ENCODE assay signal across 10 cellular contexts in the genomic region with DNA sequence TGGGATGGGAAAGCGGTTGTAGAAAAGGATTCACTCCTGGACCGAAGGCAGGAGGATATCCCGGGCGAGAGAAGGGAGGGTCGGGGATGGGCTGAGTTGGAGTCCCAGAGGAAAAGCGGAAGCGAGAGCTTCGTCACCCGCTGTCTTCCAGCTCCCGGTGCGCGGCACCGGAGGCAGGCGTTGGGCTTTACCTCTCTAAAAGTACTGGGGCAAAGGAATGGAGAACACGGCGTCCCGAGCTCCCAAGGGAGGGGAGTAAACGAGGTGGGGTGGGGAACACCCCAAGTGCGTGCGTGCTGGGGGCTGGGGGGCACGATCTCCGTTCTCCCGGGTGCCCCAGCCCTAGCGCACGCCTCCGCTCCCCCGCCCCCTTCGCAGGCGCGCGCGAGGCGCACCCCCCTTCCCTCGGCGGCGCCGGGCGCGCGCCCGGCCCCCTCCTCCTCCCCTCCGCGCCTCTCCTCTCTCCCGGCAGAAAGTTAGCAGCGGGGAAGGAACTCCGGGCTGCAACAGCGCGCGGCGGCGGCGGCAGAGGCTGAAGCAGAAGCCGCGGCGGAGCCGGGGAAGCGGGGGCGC. TPM values are rescaled to one million over a fixed set of nuclear protein-coding genes. Genes with fewer than 3 reads are reported as not detected.
A peak's percentile ranks its signal among the peaks of the same experiment; 100 is the strongest.
DNase-seq lines count a peak whose midpoint lies in the region; ATAC-seq, FAIRE-seq and TF ChIP-seq lines count a peak whose summit lies in the region.
"Had no signal": no experiment of that assay in that cellular context is flagged by ENCODE, and none has a peak within 500 bp of the region (broad histone marks: within the 10 kb centered on the region; RNA-seq: fewer than 3 reads in every experiment).

A gene (plus strand): TSS at position 441 of the 573 bp plus-strand sequence.

- TF ChIP-seq EP300 in HepG2 (IDR thresholded peaks at IDR 0.05; ENCODE audit: low read depth in 2 of 2, low read length in 2 of 2) (no peak), HepG2 (CRISPR knock-in tag; IDR thresholded peaks at IDR 0.05; ENCODE audit: borderline replicate concordance) (no peak)

- H3K9me3 Mint-ChIP-seq in MCF 10A (ENCODE audit: unreplicated experiment), result peaks cover 49% of the 10 kb centered on the region

- H3K27me3 ChIP-seq in breast epithelium (peaks cover 5 to 50% of the 10 kb centered on the region in 2 donors), WERI-Rb-1 (ENCODE audit: insufficient read depth, low read depth, severe bottlenecking) (no peaks in the 10 kb centered on the region), HepG2 (ENCODE audit: control insufficient read depth in 1 of 2, insufficient read depth in 2 of 2, low read length in 2 of 2) (peaks cover 14 to 64% of the 10 kb centered on the region in 2 experiments), thymus (ENCODE audit: control insufficient read depth, insufficient read depth) (peaks cover 58% of the 10 kb centered on the region)

- CTCF ChIA-PET in MCF 10A (lab: Yijun Ruan, JAX), result interaction anchor here (0.6 kb wide), 1 partner anchor 317 kb away, joined by 3 read pairs; no protein-coding TSS in a partner anchor
- CTCF ChIA-PET in HepG2 (lab: Yijun Ruan, JAX; ENCODE audit: low intra/inter-chr PET ratio, low total read pairs), result no interaction called here

- no peaks in the 10 kb centered on the region for H4K20me1 ChIP-seq in HepG2 (ENCODE audit: insufficient read depth, low read length)

- BruUV-seq in MCF 10A (replicated peaks; lab: Mats Ljungman, UMichigan) (no TSS peak), HepG2 (replicated peaks; lab: Mats Ljungman, UMichigan) (no TSS peak)

- TF ChIP-seq POLR2A in breast epithelium (IDR thresholded peaks at IDR 0.05) (no peak), HepG2 (IDR thresholded peaks at IDR 0.05; ENCODE audit: insufficient read depth in 1 of 2, low read depth in 2 of 2, low read length in 2 of 2) (no peak)

- DNase-seq in breast epithelium (ENCODE audit: low spot score in 2 of 2) (no peak), MCF 10A (ENCODE audit: unreplicated experiment) (no peak), WERI-Rb-1 (peak; percentile 76), HepG2 (ENCODE audit: low spot score) (no peak), NCI-H2029 (lab: John Stamatoyannopoulos, UW) (no peak), GOT3 (lab: John Stamatoyannopoulos, UW) (no peak)
- DNase-seq: activated naive CD4-positive, alpha-beta T cell treated with anti-CD3 and anti-CD28 coated beads, Interleukin-2, amount 50 U/mL, for 16 hours had no signal

- peak within 1 kb of the TSS in 1 of 2 donors; percentile 25 for H3K27ac ChIP-seq in breast epithelium
- H3K27ac ChIP-seq in WERI-Rb-1, result peak within 1 kb of the TSS; percentile 87
- H3K27ac ChIP-seq in HepG2 (ENCODE audit: extremely low read length, insufficient read depth, low read length), result no peak within 1 kb of the TSS
- H3K27ac ChIP-seq in thymus (ENCODE audit: low read depth), result no peak within 1 kb of the TSS
- H3K27ac ChIP-seq: SJSA1 had no signal

- ATAC-seq in HepG2, result peak; percentile 45
- no peak for ATAC-seq in HG03432 (IDR thresholded peaks at IDR 0.05; ENCODE audit: unreplicated experiment)

- POLR2A ChIA-PET in MCF 10A (lab: Yijun Ruan, JAX) (no interaction called here), HepG2 (lab: Yijun Ruan, JAX) (no interaction called here)

- H3K27ac Mint-ChIP-seq in MCF 10A (ENCODE audit: low read depth, unreplicated experiment), result no peak within 1 kb of the TSS

- no peaks in the 10 kb centered on the region for H3K4me1 Mint-ChIP-seq in MCF 10A (ENCODE audit: insufficient read depth, unreplicated experiment)

- no peaks in the 10 kb centered on the region for H3K79me2 ChIP-seq in HepG2 (ENCODE audit: insufficient read depth, low read length)

- no peak within 1 kb of the TSS for H3K4me3 Mint-ChIP-seq in MCF 10A (ENCODE audit: unreplicated experiment)

- no peaks in the 10 kb centered on the region for H3K36me3 Mint-ChIP-seq in MCF 10A (ENCODE audit: insufficient read depth, unreplicated experiment)

- H3K4me1 ChIP-seq in breast epithelium (peaks cover 0 to 5% of the 10 kb centered on the region in 2 donors), HepG2 (ENCODE audit: insufficient read depth, low read length) (peaks cover 17% of the 10 kb centered on the region; the same call in 1 of the 2 replicates), thymus (ENCODE audit: control insufficient read depth, insufficient read depth, low read length) (no peaks in the 10 kb centered on the region)
- H3K4me1 ChIP-seq: SJSA1 had no signal

- H2AFZ ChIP-seq in HepG2 (ENCODE audit: low read length), result no peak within 1 kb of the TSS

- in situ Hi-C loops in HepG2 (cut with HindIII; ENCODE audit: extremely low pct_ligation_motif_present, low pct_unique_long_range_greater_than_20kb), result no loop called here

- no peak for TF ChIP-seq RAD21 in HepG2 (CRISPR knock-in tag; IDR thresholded peaks at IDR 0.05)

- H3K27me3 Mint-ChIP-seq in MCF 10A (ENCODE audit: insufficient read depth, unreplicated experiment), result no peaks in the 10 kb centered on the region

- WGBS in HepG2 (ENCODE audit: low lambda C conversion rate), result 21% methylated on average over 20 of the region's 58 CpGs
- WGBS in thymus, result 2% methylated on average over 55 of the region's 58 CpGs

- 0 out of 2 replicates have a peak within 1 kb of the TSS, but pooled peaks have one; percentile 45 for H3K4me2 ChIP-seq in HepG2 (ENCODE audit: low read depth, low read length)

- no peaks in the 10 kb centered on the region for H3K36me3 ChIP-seq in breast epithelium
- H3K36me3 ChIP-seq in WERI-Rb-1, result peaks cover 27% of the 10 kb centered on the region
- no peaks in the 10 kb centered on the region for H3K36me3 ChIP-seq in HepG2 (replicated peaks in 1 of 2; ENCODE audit: control insufficient read depth in 1 of 2, insufficient read depth in 2 of 2, low read length in 2 of 2)
- no peaks in the 10 kb centered on the region for H3K36me3 ChIP-seq in thymus (ENCODE audit: control insufficient read depth, insufficient read depth)
- H3K36me3 ChIP-seq: SJSA1 had no signal

- no peak for FAIRE-seq in HepG2 (lab: Jason Lieb, UNC)

- no peak for TF ChIP-seq CTCF in breast epithelium (IDR thresholded peaks at IDR 0.05)
- TF ChIP-seq CTCF in MCF 10A (IDR thresholded peaks at IDR 0.05; ENCODE audit: unreplicated experiment), result no peak
- TF ChIP-seq CTCF in WERI-Rb-1 (IDR thresholded peaks at IDR 0.05; ENCODE audit: low read depth, low read length), result no peak
- TF ChIP-seq CTCF in HepG2 (CRISPR knock-in tag; IDR thresholded peaks at IDR 0.05), result no peak

- H3K4me3 ChIP-seq in breast epithelium, result peak within 1 kb of the TSS in 2 of 3 donors; percentile 51 to 69
- H3K4me3 ChIP-seq in WERI-Rb-1 (ENCODE audit: low read depth, low read length), result peak within 1 kb of the TSS; percentile 63
- peak within 1 kb of the TSS in 2 of 3 experiments; percentile 17 to 43; a peak in 2 of 6 replicates for H3K4me3 ChIP-seq in HepG2 (replicated peaks in 1 of 3; ENCODE audit: insufficient read depth in 1 of 3, low read depth in 2 of 3, low read length in 3 of 3)
- peak within 1 kb of the TSS; percentile 31 for H3K4me3 ChIP-seq in thymus (ENCODE audit: low read length)
- H3K4me3 ChIP-seq: SJSA1 had no signal

- H3K9ac ChIP-seq in HepG2 (ENCODE audit: insufficient read depth, low read depth, low read length), result no peak within 1 kb of the TSS

- H3K9me3 ChIP-seq in breast epithelium, result no peaks in the 10 kb centered on the region
- H3K9me3 ChIP-seq in WERI-Rb-1 (ENCODE audit: severe bottlenecking), result no peaks in the 10 kb centered on the region
- no peaks in the 10 kb centered on the region for H3K9me3 ChIP-seq in HepG2 (ENCODE audit: low read length)
- H3K9me3 ChIP-seq in thymus (ENCODE audit: control insufficient read depth), result no peaks in the 10 kb centered on the region
- H3K9me3 ChIP-seq: SJSA1 had no signal

- intact Hi-C loops in breast epithelium (cut with DNase I; ENCODE audit: low total_unique reads) (no loop called here), MCF 10A (cut with micrococcal nuclease) (no loop called here), HepG2 (cut with micrococcal nuclease; ENCODE audit: unreplicated experiment) (loop anchor here (10.0 kb wide), 1 partner anchor 1457 kb away; no protein-coding TSS in a partner anchor)

TF ChIP-seq in HepG2, 621 proteins besides CTCF, POLR2A, EP300 and RAD21 (continues in another document):
- no peak for TF ChIP-seq MBD4 (IDR thresholded peaks at IDR 0.05; ENCODE audit: borderline replicate concordance, low read length)
- TF ChIP-seq ZNF382 (CRISPR knock-in tag; IDR thresholded peaks at IDR 0.05; ENCODE audit: borderline replicate concordance), result no peak
- TF ChIP-seq, protein P1, sequence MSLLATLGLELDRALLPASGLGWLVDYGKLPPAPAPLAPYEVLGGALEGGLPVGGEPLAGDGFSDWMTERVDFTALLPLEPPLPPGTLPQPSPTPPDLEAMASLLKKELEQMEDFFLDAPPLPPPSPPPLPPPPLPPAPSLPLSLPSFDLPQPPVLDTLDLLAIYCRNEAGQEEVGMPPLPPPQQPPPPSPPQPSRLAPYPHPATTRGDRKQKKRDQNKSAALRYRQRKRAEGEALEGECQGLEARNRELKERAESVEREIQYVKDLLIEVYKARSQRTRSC (CRISPR knock-in tag; IDR thresholded peaks at IDR 0.05; ENCODE audit: low read depth), result no peak
- 0 out of 2 replicates have a peak, but pooled peaks have one; percentile 43 for TF ChIP-seq EZH2 (conservative IDR thresholded peaks at IDR 0.05; ENCODE audit: low read depth, low read length)

RNA-seq across cellular contexts. Expression of the gene that starts here (rescaled TPM):
- total RNA-seq in breast epithelium (1 to 10 TPM in 1 of 3 donors, under 1 TPM in 1, not detected in 1; 0.66 to 3.4 TPM), MCF 10A (2022) (not detected in 2 replicates), HepG2 (2016; rRNA removed; fragmentation: Illumina TruSeq; extraction: Trizol) (not detected in 2 replicates)
- total RNA-seq in HepG2 (2016; cell fraction: cytosol; rRNA removed; fragmentation: Illumina TruSeq; extraction: Trizol; ENCODE audit: low read depth), result not detected in 2 replicates
- not detected in 2 replicates for total RNA-seq in HepG2 (2016; cell fraction: insoluble cytoplasmic fraction; rRNA removed; fragmentation: Illumina TruSeq; extraction: Trizol)
- total RNA-seq in HepG2 (2016; cell fraction: membrane; rRNA removed; fragmentation: Illumina TruSeq; extraction: Trizol), result not detected in 2 replicates
- not detected in 2 replicates for total RNA-seq in HepG2 (2016; cell fraction: nucleus; rRNA removed; fragmentation: Illumina TruSeq; extraction: Trizol)
- polyA plus RNA-seq in HepG2 (2011; rRNA removed) (not detected in 2 replicates), thymus (0.18 TPM)
- polyA plus RNA-seq in HepG2 (2011; cell fraction: cytosol; rRNA removed), result not detected in 2 replicates
- polyA plus RNA-seq in HepG2 (2011; cell fraction: nucleus; rRNA removed), result not detected in 2 replicates
- polyA plus RNA-seq in HepG2 (2012), result not detected in 2 replicates
- polyA plus RNA-seq in HepG2 (2016; cell fraction: cytosol; fragmentation: Illumina TruSeq; extraction: Trizol; ENCODE audit: low read depth), result not detected in 2 replicates
- not detected in 2 replicates for polyA plus RNA-seq in HepG2 (2016; cell fraction: insoluble cytoplasmic fraction; fragmentation: Illumina TruSeq; extraction: Trizol; ENCODE audit: low read depth)
- not detected in 2 replicates for polyA plus RNA-seq in HepG2 (2016; cell fraction: membrane; fragmentation: Illumina TruSeq; extraction: Trizol; ENCODE audit: low read depth)
- not detected in 2 replicates for polyA plus RNA-seq in HepG2 (2016; cell fraction: nucleus; fragmentation: Illumina TruSeq; extraction: Trizol; ENCODE audit: insufficient read depth, low read depth)
- polyA minus RNA-seq in HepG2 (2011; rRNA and poly(A)+ RNA removed; ENCODE audit: low replicate concordance), result not detected in 2 replicates
- not detected in 2 replicates for polyA minus RNA-seq in HepG2 (2011; cell fraction: cytosol; rRNA and poly(A)+ RNA removed)
- not detected in 2 replicates for polyA minus RNA-seq in HepG2 (2011; cell fraction: nucleus; rRNA and poly(A)+ RNA removed)
- total RNA-seq: SJSA1 had no signal

Comparison
In these comparisons a context has a peak if more than half of its experiments do, and no peak if none do; other contexts are left out.
1. Peak in ATAC-seq, H3K4me3 ChIP-seq and H3K4me2 ChIP-seq in HepG2; RNA of the gene not detected or under 1 TPM.